In the genomic region with DNA sequence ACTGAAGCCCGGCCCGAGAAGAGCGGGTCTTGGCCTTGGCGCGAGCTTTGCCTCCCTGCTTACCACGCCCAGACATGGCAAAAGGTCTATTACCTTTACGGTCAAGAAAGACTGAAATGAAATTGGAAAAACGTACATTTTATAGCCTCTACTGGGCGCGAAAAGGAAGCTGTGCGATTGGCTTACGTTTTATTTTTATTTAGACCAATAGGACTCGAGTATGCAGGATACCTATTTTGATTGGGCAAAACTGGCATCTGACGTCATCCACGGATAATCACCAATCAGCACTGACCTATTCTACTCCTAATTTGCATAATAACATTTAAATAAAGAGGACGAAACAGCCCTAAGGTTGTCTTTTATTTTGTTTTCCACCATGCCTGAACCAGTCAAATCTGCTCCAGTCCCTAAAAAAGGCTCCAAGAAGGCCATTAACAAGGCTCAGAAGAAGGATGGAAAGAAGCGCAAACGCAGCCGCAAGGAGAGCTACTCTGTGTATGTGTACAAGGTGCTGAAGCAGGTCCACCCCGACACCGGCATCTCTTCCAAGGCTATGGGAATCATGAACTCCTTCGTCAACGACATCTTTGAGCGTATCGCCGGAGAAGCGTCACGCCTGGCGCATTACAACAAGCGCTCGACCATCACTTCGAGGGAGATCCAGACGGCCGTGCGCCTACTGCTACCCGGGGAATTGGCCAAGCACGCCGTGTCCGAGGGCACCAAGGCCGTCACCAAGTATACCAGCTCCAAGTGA, we compare ENCODE assay signal across 8 cellular contexts.
DNase-seq lines count a peak whose midpoint lies in the region; ATAC-seq and TF ChIP-seq lines count a peak whose summit lies in the region.

No MANE protein-coding gene starts in this region.

- peaks cover 2 to 29% (median 13%) of the 10 kb centered on the region in 4 donors for H3K4me1 ChIP-seq in liver (ENCODE audit: control insufficient read depth in 4 of 4, insufficient read depth in 4 of 4, low read length in 3 of 4)

- H3K27me3 ChIP-seq in liver (ENCODE audit: control insufficient read depth in 4 of 4, insufficient read depth in 4 of 4, low read length in 3 of 4) = no peaks in the 10 kb centered on the region

- peak overlapping the region; percentile 13 to 36 for H3K27ac ChIP-seq in liver (ENCODE audit: low read depth in 1 of 2, low read length in 2 of 2)

- no peak for TF ChIP-seq RAD21 in liver (IDR thresholded peaks at IDR 0.05)

- H3K9ac ChIP-seq in liver (ENCODE audit: low read depth in 1 of 2, low read length in 2 of 2) = no peak overlapping the region

- WGBS in liver = 11% methylated on average over 40 of the region's 40 CpGs

- no peak for TF ChIP-seq CTCF in liver (IDR thresholded peaks at IDR 0.05; ENCODE audit: low read depth, low read length, missing input control)

- peak; percentile 64 for ATAC-seq in HG02852 (IDR thresholded peaks at IDR 0.05; ENCODE audit: unreplicated experiment)

- peak overlapping the region; percentile 7 to 59 (median 56) for H3K4me3 ChIP-seq in liver (ENCODE audit: low read depth in 1 of 3, low read length in 3 of 3)

- DNase-seq in NCI-H2171 treated with DMSO at 0.1 percent for 48 hours (lab: John Stamatoyannopoulos, UW) = peak; percentile 92
- peak; percentile 68 for DNase-seq in activated CD4-positive, CD25-positive, alpha-beta regulatory T cell treated with anti-CD3 and anti-CD28 coated beads, Interleukin-2, amount 50 U/mL, for 16 hours (ENCODE audit: low read depth, low spot score)
- peak; percentile 97 for DNase-seq in dermis blood vessel endothelial cell
- DNase-seq in stimulated activated CD8-positive, alpha-beta memory T cell treated with anti-CD3 and anti-CD28 coated beads, Interleukin-7, amount 100 ng/mL, for 4 hours (ENCODE audit: low read depth in 2 of 2) = peak; percentile 46 to 70
- no peak for DNase-seq in NCI-H2107 (lab: John Stamatoyannopoulos, UW)

- peaks cover 0 to 3% (median 0%) of the 10 kb centered on the region in 4 donors for H3K9me3 ChIP-seq in liver (ENCODE audit: control insufficient read depth in 4 of 4, low read length in 3 of 4)

- H3K36me3 ChIP-seq in liver (ENCODE audit: control insufficient read depth in 4 of 4, insufficient read depth in 3 of 4, low read depth in 1 of 4, low read length in 3 of 4) = no peaks in the 10 kb centered on the region

- peak; percentile 95 for TF ChIP-seq POLR2A in GM15510 (IDR thresholded peaks at IDR 0.05; ENCODE audit: borderline replicate concordance, extremely low read depth, insufficient read length)

TF ChIP-seq in liver, 16 proteins besides CTCF, POLR2A, EP300 and RAD21:
- TF ChIP-seq EGR1 (IDR thresholded peaks at IDR 0.05; ENCODE audit: low read depth in 2 of 2) = no peak
- peak; percentile 44 for TF ChIP-seq SP1 (IDR thresholded peaks at IDR 0.05)
- peak; percentile 29 for TF ChIP-seq TAF1 (conservative IDR thresholded peaks at IDR 0.05)
- TF ChIP-seq, protein P1, sequence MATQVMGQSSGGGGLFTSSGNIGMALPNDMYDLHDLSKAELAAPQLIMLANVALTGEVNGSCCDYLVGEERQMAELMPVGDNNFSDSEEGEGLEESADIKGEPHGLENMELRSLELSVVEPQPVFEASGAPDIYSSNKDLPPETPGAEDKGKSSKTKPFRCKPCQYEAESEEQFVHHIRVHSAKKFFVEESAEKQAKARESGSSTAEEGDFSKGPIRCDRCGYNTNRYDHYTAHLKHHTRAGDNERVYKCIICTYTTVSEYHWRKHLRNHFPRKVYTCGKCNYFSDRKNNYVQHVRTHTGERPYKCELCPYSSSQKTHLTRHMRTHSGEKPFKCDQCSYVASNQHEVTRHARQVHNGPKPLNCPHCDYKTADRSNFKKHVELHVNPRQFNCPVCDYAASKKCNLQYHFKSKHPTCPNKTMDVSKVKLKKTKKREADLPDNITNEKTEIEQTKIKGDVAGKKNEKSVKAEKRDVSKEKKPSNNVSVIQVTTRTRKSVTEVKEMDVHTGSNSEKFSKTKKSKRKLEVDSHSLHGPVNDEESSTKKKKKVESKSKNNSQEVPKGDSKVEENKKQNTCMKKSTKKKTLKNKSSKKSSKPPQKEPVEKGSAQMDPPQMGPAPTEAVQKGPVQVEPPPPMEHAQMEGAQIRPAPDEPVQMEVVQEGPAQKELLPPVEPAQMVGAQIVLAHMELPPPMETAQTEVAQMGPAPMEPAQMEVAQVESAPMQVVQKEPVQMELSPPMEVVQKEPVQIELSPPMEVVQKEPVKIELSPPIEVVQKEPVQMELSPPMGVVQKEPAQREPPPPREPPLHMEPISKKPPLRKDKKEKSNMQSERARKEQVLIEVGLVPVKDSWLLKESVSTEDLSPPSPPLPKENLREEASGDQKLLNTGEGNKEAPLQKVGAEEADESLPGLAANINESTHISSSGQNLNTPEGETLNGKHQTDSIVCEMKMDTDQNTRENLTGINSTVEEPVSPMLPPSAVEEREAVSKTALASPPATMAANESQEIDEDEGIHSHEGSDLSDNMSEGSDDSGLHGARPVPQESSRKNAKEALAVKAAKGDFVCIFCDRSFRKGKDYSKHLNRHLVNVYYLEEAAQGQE (IDR thresholded peaks at IDR 0.05) = peak; percentile 48
- no peak for TF ChIP-seq YY1 (IDR thresholded peaks at IDR 0.05)
